Comparison of ENCODE assay signal across 17 cellular contexts in genomic region chr14:96164861-96165490, GRCh38. TPM values are rescaled to one million over a fixed set of nuclear protein-coding genes. Genes with fewer than 3 reads are reported as not detected.
DNase-seq lines count a peak whose midpoint lies in the region; ATAC-seq and TF ChIP-seq lines count a peak whose summit lies in the region.
"Had no signal": no experiment of that assay in that cellular context is flagged by ENCODE, and none has a peak within 500 bp of the region (broad histone marks: within the 10 kb centered on the region; RNA-seq: fewer than 3 reads in every experiment).

No MANE protein-coding gene starts in this region.

- no peaks in the 10 kb centered on the region for H3K4me1 Mint-ChIP-seq in activated CD8-positive, alpha-beta memory T cell treated with anti-CD3 and anti-CD28 coated beads, Interleukin-2, amount 10 ng/mL, durations not matched to agents 7 days and 5 days
- H3K4me1 Mint-ChIP-seq in progenitor cell of endocrine pancreas (ENCODE audit: low read depth) = peaks cover 4% of the 10 kb centered on the region

- no peaks in the 10 kb centered on the region for H3K27me3 Mint-ChIP-seq in activated CD8-positive, alpha-beta memory T cell treated with anti-CD3 and anti-CD28 coated beads, Interleukin-2, amount 10 ng/mL, durations not matched to agents 7 days and 5 days
- peaks cover 11% of the 10 kb centered on the region for H3K27me3 Mint-ChIP-seq in progenitor cell of endocrine pancreas

- CTCF ChIA-PET in activated CD8-positive, alpha-beta memory T cell treated with anti-CD3 and anti-CD28 coated beads, Interleukin-2, amount 10 ng/mL, durations not matched to agents 7 days and 5 days (lab: Charles Lee) = no interaction called here

- no peak overlapping the region for H3K27ac ChIP-seq in coronary artery
- H3K27ac ChIP-seq: C4-2B had no signal

- no peak overlapping the region for H3K4me3 ChIP-seq in coronary artery

- ATAC-seq in activated CD8-positive, alpha-beta memory T cell treated with anti-CD3 and anti-CD28 coated beads, Interleukin-2, amount 10 ng/mL, durations not matched to agents 7 days and 5 days = no peak
- no peak for ATAC-seq in GM18861 (IDR thresholded peaks at IDR 0.05; ENCODE audit: unreplicated experiment)
- ATAC-seq: HCT116, HepG2 had no signal

- no peaks in the 10 kb centered on the region for H3K9me3 Mint-ChIP-seq in activated CD8-positive, alpha-beta memory T cell treated with anti-CD3 and anti-CD28 coated beads, Interleukin-2, amount 10 ng/mL, durations not matched to agents 7 days and 5 days (ENCODE audit: low read depth)
- H3K9me3 Mint-ChIP-seq in progenitor cell of endocrine pancreas (ENCODE audit: low read depth) = no peaks in the 10 kb centered on the region

- H3K36me3 Mint-ChIP-seq in activated CD8-positive, alpha-beta memory T cell treated with anti-CD3 and anti-CD28 coated beads, Interleukin-2, amount 10 ng/mL, durations not matched to agents 7 days and 5 days = no peaks in the 10 kb centered on the region
- H3K36me3 Mint-ChIP-seq in progenitor cell of endocrine pancreas (ENCODE audit: insufficient read depth) = no peaks in the 10 kb centered on the region

- TF ChIP-seq CTCF in coronary artery (IDR thresholded peaks at IDR 0.05) (no peak), progenitor cell of endocrine pancreas (IDR thresholded peaks at IDR 0.05; ENCODE audit: unreplicated experiment) (no peak)

- no peak overlapping the region for H3K27ac Mint-ChIP-seq in activated CD8-positive, alpha-beta memory T cell treated with anti-CD3 and anti-CD28 coated beads, Interleukin-2, amount 10 ng/mL, durations not matched to agents 7 days and 5 days
- H3K27ac Mint-ChIP-seq in progenitor cell of endocrine pancreas = no peak overlapping the region

- no peak overlapping the region for H3K4me3 Mint-ChIP-seq in activated CD8-positive, alpha-beta memory T cell treated with anti-CD3 and anti-CD28 coated beads, Interleukin-2, amount 10 ng/mL, durations not matched to agents 7 days and 5 days
- H3K4me3 Mint-ChIP-seq in progenitor cell of endocrine pancreas (ENCODE audit: low read depth) = no peak overlapping the region

- peak; percentile 11 for DNase-seq in activated CD8-positive, alpha-beta memory T cell treated with anti-CD3 and anti-CD28 coated beads, Interleukin-2, amount 10 ng/mL, durations not matched to agents 7 days and 5 days
- no peak for DNase-seq in activated CD8-positive, alpha-beta memory T cell treated with anti-CD3 and anti-CD28 coated beads, Interleukin-2, amount 50 U/mL, for 48 hours
- DNase-seq in coronary artery (ENCODE audit: low spot score) = peak; percentile 38
- DNase-seq in mesenteric fat pad (ENCODE audit: low spot score) = peak; percentile 12
- peak; percentile 14 for DNase-seq in ureter (ENCODE audit: low spot score)
- no peak for DNase-seq in progenitor cell of endocrine pancreas (ENCODE audit: low spot score, unreplicated experiment)
- DNase-seq in NCI-H1105 (lab: John Stamatoyannopoulos, UW) = no peak
- DNase-seq: COR-L47; DMS53; MM.1S; NCI-H2029; NCI-H524; NK-92 treated with Interleukin-12 subunit alpha and Interleukin-12 subunit beta, amount 100 ng/mL, for 24 hours had no signal

RNA-seq across cellular contexts. Expression of gene BDKRB2, which starts 39.7 kb away (rescaled TPM):
- not detected for total RNA-seq in activated CD8-positive, alpha-beta memory T cell treated with anti-CD3 and anti-CD28 coated beads, Interleukin-2, amount 10 ng/mL, durations not matched to agents 7 days and 5 days
- total RNA-seq in mesenteric fat pad (11.4 TPM), ureter (17.1 TPM), progenitor cell of endocrine pancreas (0.36 and 0.42 TPM in 2 replicates)
- total RNA-seq: HepG2 had no signal

Comparison
In these comparisons a context has a peak if more than half of its experiments do, and no peak if none do; other contexts are left out.
1. DNase-seq: peak in activated CD8-positive, alpha-beta memory T cell treated with anti-CD3 and anti-CD28 coated beads, Interleukin-2, amount 10 ng/mL, durations not matched to agents 7 days and 5 days (single experiment), coronary artery (single experiment), mesenteric fat pad (single experiment) and ureter (single experiment); none in activated CD8-positive, alpha-beta memory T cell treated with anti-CD3 and anti-CD28 coated beads, Interleukin-2, amount 50 U/mL, for 48 hours (single experiment), progenitor cell of endocrine pancreas (single experiment) and NCI-H1105 (single experiment).